In genomic region chr1:186155594-186155993, GRCh38 we compare ENCODE assay signal across 8 cellular contexts.
DNase-seq lines count a peak whose midpoint lies in the region; ATAC-seq, FAIRE-seq and TF ChIP-seq lines count a peak whose summit lies in the region.

No MANE protein-coding gene starts in this region.

- H3K9me3 ChIP-seq in esophagus muscularis mucosa (no peaks in the 10 kb centered on the region), small intestine (ENCODE audit: control insufficient read depth, low read depth) (no peaks in the 10 kb centered on the region)

- TF ChIP-seq POLR2A in esophagus muscularis mucosa (IDR thresholded peaks at IDR 0.05; ENCODE audit: low read depth), result no peak
- no peak for TF ChIP-seq POLR2A in lower leg skin (IDR thresholded peaks at IDR 0.05)

- FAIRE-seq in RCC 7860 (lab: Jason Lieb, UNC) (peak; percentile 84), small intestine (lab: Jason Lieb, UNC) (no peak)

- H3K4me3 ChIP-seq in AG04449 (ENCODE audit: low read depth, low read length) (no peak overlapping the region), GM12875 (ENCODE audit: low read depth, low read length) (no peak overlapping the region), esophagus muscularis mucosa (no peak overlapping the region), small intestine (ENCODE audit: low read depth in 1 of 2, low read length in 2 of 2) (no peak overlapping the region), lower leg skin (ENCODE audit: low read depth, poor library complexity, severe bottlenecking) (no peak overlapping the region)

- 82% methylated on average over 1 of the region's 1 CpG for WGBS in esophagus muscularis mucosa
- 67 to 72% (median 72%) methylated on average over 1 of the region's 1 CpG for WGBS in small intestine, 3 donors
- 68 to 70% methylated on average over 1 of the region's 1 CpG for WGBS in lower leg skin, 2 donors

- POLR2A ChIA-PET in AG04449 (lab: Yijun Ruan, JAX), result no interaction called here

- CTCF ChIA-PET in AG04449 (lab: Yijun Ruan, JAX), result interaction anchor here (0.6 to 4.2 kb wide), 23 partner anchors 10 to 435 kb away, joined by 3 to 33 read pairs (median 5); no protein-coding TSS in a partner anchor

- intact Hi-C loops in esophagus muscularis mucosa (cut with DNase I), result no loop called here
- intact Hi-C loops in lower leg skin (cut with DNase I; ENCODE audit: low total_unique reads), result no loop called here

- no peak for TF ChIP-seq EP300 in esophagus muscularis mucosa (IDR thresholded peaks at IDR 0.05)

- DNase-seq in AG04449 (ENCODE audit: low read depth, low spot score) (peak; percentile 49), RCC 7860 (ENCODE audit: low spot score) (peak; percentile 76), esophagus muscularis mucosa (ENCODE audit: extremely low spot score) (no peak), small intestine (peak; percentile 20), lower leg skin (ENCODE audit: low spot score in 2 of 2) (no peak)
- DNase-seq in NK-92 treated with Interleukin-12 subunit alpha and Interleukin-12 subunit beta, amount 100 ng/mL, for 24 hours (lab: John Stamatoyannopoulos, UW), result no peak

- H3K4me1 ChIP-seq in esophagus muscularis mucosa (peaks cover 0 to 27% (median 22%) of the 10 kb centered on the region in 4 donors), small intestine (ENCODE audit: control insufficient read depth in 2 of 2, insufficient read depth in 1 of 2, low read depth in 1 of 2, low read length in 1 of 2) (no peaks in the 10 kb centered on the region)

- ATAC-seq in HG03280 (IDR thresholded peaks at IDR 0.05; ENCODE audit: unreplicated experiment), result peak; percentile 62

- H3K27me3 ChIP-seq in esophagus muscularis mucosa, result no peaks in the 10 kb centered on the region
- no peaks in the 10 kb centered on the region for H3K27me3 ChIP-seq in small intestine (ENCODE audit: control insufficient read depth in 2 of 2, insufficient read depth in 2 of 2, low read length in 2 of 2)

- H3K36me3 ChIP-seq in esophagus muscularis mucosa (no peaks in the 10 kb centered on the region), small intestine (ENCODE audit: control insufficient read depth in 2 of 2, insufficient read depth in 2 of 2, low read length in 2 of 2) (no peaks in the 10 kb centered on the region)

- H3K27ac ChIP-seq in esophagus muscularis mucosa (replicated peaks in 1 of 4) (no peak overlapping the region), small intestine (ENCODE audit: low read depth in 1 of 2, low read length in 1 of 2) (no peak overlapping the region)

- TF ChIP-seq CTCF in AG04449 (IDR thresholded peaks at IDR 0.05; ENCODE audit: insufficient read depth, low read length, missing control alignments) (peak; percentile 66), GM12875 (IDR thresholded peaks at IDR 0.05; ENCODE audit: borderline replicate concordance, insufficient read depth, low read depth, low read length) (peak; percentile 32; the same call in 1 of the 2 replicates), esophagus muscularis mucosa (IDR thresholded peaks at IDR 0.05) (peak in 2 of 3 experiments; percentile 28 to 46), lower leg skin (IDR thresholded peaks at IDR 0.05) (no peak)

Comparison
In these comparisons a context has a peak if more than half of its experiments do, and no peak if none do; other contexts are left out.
1. DNase-seq: peak in AG04449 (single experiment), RCC 7860 (single experiment) and small intestine (single experiment); none in esophagus muscularis mucosa (single experiment), lower leg skin (0 of 2) and NK-92 treated with Interleukin-12 subunit alpha and Interleukin-12 subunit beta, amount 100 ng/mL, for 24 hours (single experiment).
2. CTCF ChIP-seq: peak in AG04449 (single experiment), GM12875 (single experiment) and esophagus muscularis mucosa (2 of 3); none in lower leg skin (0 of 3).